ENCODE assay signal across 1 cellular context in genomic region chr22:50293441-50294318, GRCh38.
A peak's percentile ranks its signal among the peaks of the same experiment; 100 is the strongest.
TF ChIP-seq lines count a peak whose summit lies in the region.

No MANE protein-coding gene starts in this region.

TF ChIP-seq in HepG2, 621 proteins besides CTCF, POLR2A, EP300 and RAD21 (continued from another document and continues in another):
- TF ChIP-seq RNF219 (CRISPR knock-in tag; IDR thresholded peaks at IDR 0.05) (no peak), SMAD9 (CRISPR knock-in tag; IDR thresholded peaks at IDR 0.05) (no peak), ARID4A (CRISPR knock-in tag; IDR thresholded peaks at IDR 0.05; ENCODE audit: borderline replicate concordance) (peak; percentile 96), ZEB1 (IDR thresholded peaks at IDR 0.05; ENCODE audit: insufficient replicate concordance, low read depth) (peak; percentile 66), TAF1 (CRISPR knock-in tag; IDR thresholded peaks at IDR 0.05) (peak; percentile 76), ATF6 (CRISPR knock-in tag; conservative IDR thresholded peaks at IDR 0.05) (no peak; the same call in 1 of the 2 replicates), ZNF20 (CRISPR knock-in tag; IDR thresholded peaks at IDR 0.05) (no peak), ZNF879 (CRISPR knock-in tag; IDR thresholded peaks at IDR 0.05) (no peak), RBAK (CRISPR knock-in tag; IDR thresholded peaks at IDR 0.05) (peak; percentile 74; the same call in 1 of the 2 replicates), ZNF124 (CRISPR knock-in tag; IDR thresholded peaks at IDR 0.05) (no peak), ZNF136 (CRISPR knock-in tag; IDR thresholded peaks at IDR 0.05; ENCODE audit: low read depth) (0 out of 2 replicates have a peak, but pooled peaks have one; percentile 32), ZNF12 (CRISPR knock-in tag; IDR thresholded peaks at IDR 0.05) (peak; percentile 57; the same call in 1 of the 2 replicates), GPN1 (CRISPR knock-in tag; IDR thresholded peaks at IDR 0.05; ENCODE audit: borderline replicate concordance) (no peak), CBFB (CRISPR knock-in tag; IDR thresholded peaks at IDR 0.05) (no peak; the same call in 1 of the 2 replicates), ELF3 (CRISPR knock-in tag; IDR thresholded peaks at IDR 0.05) (peak; percentile 99), ZFP36L1 (CRISPR knock-in tag; IDR thresholded peaks at IDR 0.05) (no peak), KDM1A (CRISPR knock-in tag; IDR thresholded peaks at IDR 0.05) (0 out of 2 replicates have a peak, but pooled peaks have one; percentile 56), JUNB (CRISPR knock-in tag; IDR thresholded peaks at IDR 0.05; ENCODE audit: borderline replicate concordance) (no peak), AGO2 (optimal IDR thresholded peaks at IDR 0.05; ENCODE audit: low read depth, low read length) (peak; percentile 61), PTBP1 (IDR thresholded peaks at IDR 0.05; ENCODE audit: low read depth, low read length, poor library complexity, severe bottlenecking) (peak; percentile 47), CHCHD3 (CRISPR knock-in tag; IDR thresholded peaks at IDR 0.05) (0 out of 2 replicates have a peak, but pooled peaks have one; percentile 61), ZNF761 (CRISPR knock-in tag; conservative IDR thresholded peaks at IDR 0.05) (no peak; the same call in 1 of the 2 replicates), NFKB2 (CRISPR knock-in tag; IDR thresholded peaks at IDR 0.05; ENCODE audit: borderline replicate concordance) (peak; percentile 82; the same call in 1 of the 2 replicates), SAFB2 (CRISPR knock-in tag; IDR thresholded peaks at IDR 0.05; ENCODE audit: borderline replicate concordance, low read depth) (no peak), ZFX (CRISPR knock-in tag; IDR thresholded peaks at IDR 0.05; ENCODE audit: low read depth) (peak; percentile 98), HHEX (CRISPR knock-in tag; IDR thresholded peaks at IDR 0.05) (no peak), NAIF1 (CRISPR knock-in tag; IDR thresholded peaks at IDR 0.05; ENCODE audit: borderline replicate concordance) (no peak), FOXM1 (CRISPR knock-in tag; IDR thresholded peaks at IDR 0.05) (no peak), KLF12 (CRISPR knock-in tag; IDR thresholded peaks at IDR 0.05; ENCODE audit: borderline replicate concordance) (peak; percentile 94; the same call in 1 of the 2 replicates), ZNF260 (CRISPR knock-in tag; IDR thresholded peaks at IDR 0.05; ENCODE audit: borderline replicate concordance, low read depth) (no peak), NR3C1 (CRISPR knock-in tag; IDR thresholded peaks at IDR 0.05) (no peak), NKX3-1 (CRISPR knock-in tag; IDR thresholded peaks at IDR 0.05) (peak; percentile 47; the same call in 1 of the 2 replicates), MTERF4 (CRISPR knock-in tag; IDR thresholded peaks at IDR 0.05) (peak; percentile 85; the same call in 1 of the 2 replicates), PRPF4 (IDR thresholded peaks at IDR 0.05; ENCODE audit: low read depth, low read length, poor library complexity, severe bottlenecking) (no peak), NFKBIZ (CRISPR knock-in tag; IDR thresholded peaks at IDR 0.05) (peak; percentile 51; the same call in 1 of the 2 replicates), ZBTB20 (CRISPR knock-in tag; IDR thresholded peaks at IDR 0.05; ENCODE audit: borderline replicate concordance, low read depth) (peak; percentile 44; the same call in 1 of the 2 replicates), ZNF253 (CRISPR knock-in tag; IDR thresholded peaks at IDR 0.05; ENCODE audit: borderline replicate concordance) (no peak), ZNF18 (CRISPR knock-in tag; IDR thresholded peaks at IDR 0.05; ENCODE audit: insufficient replicate concordance) (peak; percentile 42), SMC3 (IDR thresholded peaks at IDR 0.05; ENCODE audit: low read length) (no peak), MTA1 (CRISPR knock-in tag; IDR thresholded peaks at IDR 0.05; ENCODE audit: borderline replicate concordance) (peak; percentile 96)
- TF ChIP-seq, protein P1, sequence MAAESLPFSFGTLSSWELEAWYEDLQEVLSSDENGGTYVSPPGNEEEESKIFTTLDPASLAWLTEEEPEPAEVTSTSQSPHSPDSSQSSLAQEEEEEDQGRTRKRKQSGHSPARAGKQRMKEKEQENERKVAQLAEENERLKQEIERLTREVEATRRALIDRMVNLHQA (CRISPR knock-in tag; IDR thresholded peaks at IDR 0.05), result no peak
- TF ChIP-seq, protein P2, sequence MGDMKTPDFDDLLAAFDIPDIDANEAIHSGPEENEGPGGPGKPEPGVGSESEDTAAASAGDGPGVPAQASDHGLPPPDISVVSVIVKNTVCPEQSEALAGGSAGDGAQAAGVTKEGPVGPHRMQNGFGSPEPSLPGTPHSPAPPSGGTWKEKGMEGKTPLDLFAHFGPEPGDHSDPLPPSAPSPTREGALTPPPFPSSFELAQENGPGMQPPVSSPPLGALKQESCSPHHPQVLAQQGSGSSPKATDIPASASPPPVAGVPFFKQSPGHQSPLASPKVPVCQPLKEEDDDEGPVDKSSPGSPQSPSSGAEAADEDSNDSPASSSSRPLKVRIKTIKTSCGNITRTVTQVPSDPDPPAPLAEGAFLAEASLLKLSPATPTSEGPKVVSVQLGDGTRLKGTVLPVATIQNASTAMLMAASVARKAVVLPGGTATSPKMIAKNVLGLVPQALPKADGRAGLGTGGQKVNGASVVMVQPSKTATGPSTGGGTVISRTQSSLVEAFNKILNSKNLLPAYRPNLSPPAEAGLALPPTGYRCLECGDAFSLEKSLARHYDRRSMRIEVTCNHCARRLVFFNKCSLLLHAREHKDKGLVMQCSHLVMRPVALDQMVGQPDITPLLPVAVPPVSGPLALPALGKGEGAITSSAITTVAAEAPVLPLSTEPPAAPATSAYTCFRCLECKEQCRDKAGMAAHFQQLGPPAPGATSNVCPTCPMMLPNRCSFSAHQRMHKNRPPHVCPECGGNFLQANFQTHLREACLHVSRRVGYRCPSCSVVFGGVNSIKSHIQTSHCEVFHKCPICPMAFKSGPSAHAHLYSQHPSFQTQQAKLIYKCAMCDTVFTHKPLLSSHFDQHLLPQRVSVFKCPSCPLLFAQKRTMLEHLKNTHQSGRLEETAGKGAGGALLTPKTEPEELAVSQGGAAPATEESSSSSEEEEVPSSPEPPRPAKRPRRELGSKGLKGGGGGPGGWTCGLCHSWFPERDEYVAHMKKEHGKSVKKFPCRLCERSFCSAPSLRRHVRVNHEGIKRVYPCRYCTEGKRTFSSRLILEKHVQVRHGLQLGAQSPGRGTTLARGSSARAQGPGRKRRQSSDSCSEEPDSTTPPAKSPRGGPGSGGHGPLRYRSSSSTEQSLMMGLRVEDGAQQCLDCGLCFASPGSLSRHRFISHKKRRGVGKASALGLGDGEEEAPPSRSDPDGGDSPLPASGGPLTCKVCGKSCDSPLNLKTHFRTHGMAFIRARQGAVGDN (CRISPR knock-in tag; IDR thresholded peaks at IDR 0.05), result peak; percentile 99
- TF ChIP-seq, protein P3, sequence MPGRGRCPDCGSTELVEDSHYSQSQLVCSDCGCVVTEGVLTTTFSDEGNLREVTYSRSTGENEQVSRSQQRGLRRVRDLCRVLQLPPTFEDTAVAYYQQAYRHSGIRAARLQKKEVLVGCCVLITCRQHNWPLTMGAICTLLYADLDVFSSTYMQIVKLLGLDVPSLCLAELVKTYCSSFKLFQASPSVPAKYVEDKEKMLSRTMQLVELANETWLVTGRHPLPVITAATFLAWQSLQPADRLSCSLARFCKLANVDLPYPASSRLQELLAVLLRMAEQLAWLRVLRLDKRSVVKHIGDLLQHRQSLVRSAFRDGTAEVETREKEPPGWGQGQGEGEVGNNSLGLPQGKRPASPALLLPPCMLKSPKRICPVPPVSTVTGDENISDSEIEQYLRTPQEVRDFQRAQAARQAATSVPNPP (CRISPR knock-in tag; IDR thresholded peaks at IDR 0.05), result no peak
- TF ChIP-seq, protein P4, sequence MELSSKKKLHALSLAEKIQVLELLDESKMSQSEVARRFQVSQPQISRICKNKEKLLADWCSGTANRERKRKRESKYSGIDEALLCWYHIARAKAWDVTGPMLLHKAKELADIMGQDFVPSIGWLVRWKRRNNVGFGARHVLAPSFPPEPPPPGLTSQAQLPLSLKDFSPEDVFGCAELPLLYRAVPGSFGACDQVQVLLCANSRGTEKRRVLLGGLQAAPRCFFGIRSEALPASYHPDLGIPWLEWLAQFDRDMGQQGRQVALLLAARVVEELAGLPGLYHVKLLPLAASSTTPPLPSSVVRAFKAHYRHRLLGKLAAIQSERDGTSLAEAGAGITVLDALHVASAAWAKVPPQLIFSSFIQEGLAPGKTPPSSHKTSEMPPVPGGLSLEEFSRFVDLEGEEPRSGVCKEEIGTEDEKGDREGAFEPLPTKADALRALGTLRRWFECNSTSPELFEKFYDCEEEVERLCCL (CRISPR knock-in tag; IDR thresholded peaks at IDR 0.05; ENCODE audit: borderline replicate concordance), result no peak
